ENCODE assay signal across 1 cellular context in the genomic region with DNA sequence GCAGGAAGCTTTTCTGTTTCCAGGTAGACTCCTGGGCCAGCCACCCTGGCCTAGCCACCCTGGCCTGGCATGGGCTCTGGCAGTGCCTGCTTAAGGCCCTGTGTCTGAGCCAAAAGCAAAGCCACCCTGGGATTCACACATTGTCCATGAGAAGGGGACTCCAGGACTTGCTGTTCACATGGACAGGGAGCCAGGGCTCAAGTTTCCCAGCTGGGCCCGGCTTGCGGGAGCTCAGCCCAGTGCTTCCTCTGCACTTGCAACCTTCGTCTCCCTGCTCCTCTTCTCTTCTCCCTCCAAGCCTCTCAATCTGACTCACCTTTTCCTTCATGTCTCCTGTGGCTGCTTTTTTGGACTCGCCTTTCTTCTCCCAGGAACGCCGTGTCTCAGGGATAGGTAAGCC.
TF ChIP-seq lines count a peak whose summit lies in the region.

No MANE protein-coding gene starts in this region.

TF ChIP-seq in H1, 55 proteins besides CTCF, POLR2A, EP300 and RAD21 (continued from another document):
- TF ChIP-seq, protein P1, sequence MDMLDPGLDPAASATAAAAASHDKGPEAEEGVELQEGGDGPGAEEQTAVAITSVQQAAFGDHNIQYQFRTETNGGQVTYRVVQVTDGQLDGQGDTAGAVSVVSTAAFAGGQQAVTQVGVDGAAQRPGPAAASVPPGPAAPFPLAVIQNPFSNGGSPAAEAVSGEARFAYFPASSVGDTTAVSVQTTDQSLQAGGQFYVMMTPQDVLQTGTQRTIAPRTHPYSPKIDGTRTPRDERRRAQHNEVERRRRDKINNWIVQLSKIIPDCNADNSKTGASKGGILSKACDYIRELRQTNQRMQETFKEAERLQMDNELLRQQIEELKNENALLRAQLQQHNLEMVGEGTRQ (IDR thresholded peaks at IDR 0.05; ENCODE audit: low read length): no peak
- TF ChIP-seq TAF1 (IDR thresholded peaks at IDR 0.05; ENCODE audit: low read depth, low read length) (no peak), SRF (IDR thresholded peaks at IDR 0.05; ENCODE audit: low read depth, low read length) (no peak), CBX5 (IDR thresholded peaks at IDR 0.05; ENCODE audit: low read depth, low read length) (no peak), CHD1 (IDR thresholded peaks at IDR 0.05; ENCODE audit: low read depth, low read length) (no peak), JUN (IDR thresholded peaks at IDR 0.05; ENCODE audit: low read depth, low read length) (no peak), TAF7 (optimal IDR thresholded peaks at IDR 0.05; ENCODE audit: borderline replicate concordance, low read depth, low read length) (no peak), PHF8 (conservative IDR thresholded peaks at IDR 0.05; ENCODE audit: low read depth, low read length) (no peak), SIX5 (IDR thresholded peaks at IDR 0.05; ENCODE audit: low read depth, low read length) (no peak)
- TF ChIP-seq, protein P2, sequence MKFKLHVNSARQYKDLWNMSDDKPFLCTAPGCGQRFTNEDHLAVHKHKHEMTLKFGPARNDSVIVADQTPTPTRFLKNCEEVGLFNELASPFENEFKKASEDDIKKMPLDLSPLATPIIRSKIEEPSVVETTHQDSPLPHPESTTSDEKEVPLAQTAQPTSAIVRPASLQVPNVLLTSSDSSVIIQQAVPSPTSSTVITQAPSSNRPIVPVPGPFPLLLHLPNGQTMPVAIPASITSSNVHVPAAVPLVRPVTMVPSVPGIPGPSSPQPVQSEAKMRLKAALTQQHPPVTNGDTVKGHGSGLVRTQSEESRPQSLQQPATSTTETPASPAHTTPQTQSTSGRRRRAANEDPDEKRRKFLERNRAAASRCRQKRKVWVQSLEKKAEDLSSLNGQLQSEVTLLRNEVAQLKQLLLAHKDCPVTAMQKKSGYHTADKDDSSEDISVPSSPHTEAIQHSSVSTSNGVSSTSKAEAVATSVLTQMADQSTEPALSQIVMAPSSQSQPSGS (IDR thresholded peaks at IDR 0.05; ENCODE audit: low read length): no peak
TF ChIP-seq in H1: peak in this region for 0.
